ENCODE assay signal across 11 cellular contexts in the genomic region with DNA sequence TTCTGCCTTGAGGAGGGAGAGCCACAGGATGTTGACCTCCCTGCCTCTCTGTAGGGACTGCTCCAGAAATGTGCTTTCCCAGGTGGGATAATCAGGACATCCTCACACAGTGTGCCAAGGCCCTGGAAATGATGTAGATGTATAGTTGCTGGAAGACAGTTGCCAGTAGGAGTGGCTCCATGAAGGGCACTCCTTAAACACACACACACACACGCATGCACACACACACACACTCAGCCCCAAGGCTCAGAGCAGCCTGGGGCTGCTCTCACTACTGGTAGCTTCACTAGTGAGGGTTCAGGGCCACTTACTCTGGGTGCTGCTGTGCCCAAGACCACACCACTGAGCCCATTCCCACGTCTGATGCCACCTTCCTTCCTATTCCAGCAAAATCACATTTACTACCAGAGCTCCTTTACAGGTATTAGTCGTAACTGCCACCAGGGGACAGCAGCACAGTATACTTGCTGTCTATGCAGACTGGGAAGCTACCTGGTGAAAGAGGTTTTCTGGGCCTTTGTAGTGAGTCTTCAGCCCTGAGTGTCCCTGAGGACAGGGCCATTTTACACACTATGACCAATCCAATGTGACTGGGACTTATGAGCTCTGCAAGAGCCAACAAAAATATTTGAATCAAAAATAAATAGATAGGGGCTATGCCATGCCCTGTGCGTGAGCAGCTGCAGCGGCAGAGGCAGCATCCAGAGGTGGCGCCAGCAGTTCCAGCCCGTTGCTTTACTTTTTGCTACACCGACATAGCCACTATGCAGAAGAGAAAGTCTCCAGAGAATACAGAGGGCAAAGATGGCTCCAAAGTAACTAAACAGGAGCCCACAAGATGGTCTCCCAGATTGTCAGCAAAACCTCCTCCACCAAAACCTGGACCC. TPM values are rescaled to one million over a fixed set of nuclear protein-coding genes. Genes with fewer than 3 reads are reported as not detected.
DNase-seq lines count a peak whose midpoint lies in the region; ATAC-seq, FAIRE-seq and TF ChIP-seq lines count a peak whose summit lies in the region.
"Had no signal": no experiment of that assay in that cellular context is flagged by ENCODE, and none has a peak within 500 bp of the region (broad histone marks: within the 10 kb centered on the region; RNA-seq: fewer than 3 reads in every experiment).

No MANE protein-coding gene starts in this region.

- ATAC-seq in GM21367 (IDR thresholded peaks at IDR 0.05; ENCODE audit: unreplicated experiment): no peak
- no peak for ATAC-seq in HG03354 (IDR thresholded peaks at IDR 0.05; ENCODE audit: poor library complexity, severe bottlenecking, unreplicated experiment)

- POLR2A ChIA-PET in Caco-2 (lab: Charles Lee): interaction anchor here (0.6 to 1.0 kb wide), 2 partner anchors 59 to 255 kb away, joined by 3 to 9 read pairs; no protein-coding TSS in a partner anchor

- no peak overlapping the region for H2BK5ac ChIP-seq in neuronal stem cell (ENCODE audit: low read length)

- no peak overlapping the region for H3K18ac ChIP-seq in neuronal stem cell (ENCODE audit: low read length)

- no peaks in the 10 kb centered on the region for H3K9me1 ChIP-seq in keratinocyte (ENCODE audit: control insufficient read depth, extremely low read depth, insufficient read depth, low read length)

- H3K9me3 ChIP-seq in Caco-2: no peaks in the 10 kb centered on the region; the same call in 1 of the 2 replicates
- no peaks in the 10 kb centered on the region for H3K9me3 ChIP-seq in SU-DHL-6 (ENCODE audit: insufficient read depth, low read length)
- no peaks in the 10 kb centered on the region for H3K9me3 ChIP-seq in keratinocyte (ENCODE audit: control insufficient read depth, low read depth, low read length)
- H3K9me3 ChIP-seq in neuronal stem cell (replicated peaks in 1 of 2; ENCODE audit: control insufficient read depth in 2 of 2, insufficient read depth in 1 of 2, low read depth in 1 of 2, low read length in 2 of 2): peaks cover 0 to 18% of the 10 kb centered on the region in 2 donors

- H3K9me2 ChIP-seq in SU-DHL-6 (replicated peaks; ENCODE audit: insufficient read depth, low read length): no peaks in the 10 kb centered on the region

- H3K79me1 ChIP-seq in neuronal stem cell (ENCODE audit: low read depth, low read length): no peaks in the 10 kb centered on the region

- no peaks in the 10 kb centered on the region for H3K9me3 Mint-ChIP-seq in Caco-2 (ENCODE audit: unreplicated experiment)

- dilution Hi-C loops in keratinocyte (cut with MboI; ENCODE audit: extremely low pct_ligation_motif_present, low sequenced_read_pairs): no loop called here

- no peaks in the 10 kb centered on the region for H3K4me1 ChIP-seq in Caco-2
- peaks cover under 1% of the 10 kb centered on the region for H3K4me1 ChIP-seq in keratinocyte (ENCODE audit: control insufficient read depth, extremely low read depth, insufficient read depth, low read length)
- H3K4me1 ChIP-seq in neuronal stem cell (ENCODE audit: control insufficient read depth in 2 of 2, insufficient read depth in 1 of 2, low read depth in 1 of 2, low read length in 2 of 2): no peaks in the 10 kb centered on the region

- no peak overlapping the region for H3K4me3 ChIP-seq in Caco-2 (ENCODE audit: low read depth, low read length)
- H3K4me3 ChIP-seq in HL-60 (replicated peaks; ENCODE audit: insufficient read depth, low read length): no peak overlapping the region
- no peak overlapping the region for H3K4me3 ChIP-seq in SU-DHL-6 (ENCODE audit: insufficient read depth, low read length, poor library complexity, severe bottlenecking)
- no peak overlapping the region for H3K4me3 ChIP-seq in keratinocyte (ENCODE audit: control insufficient read depth in 2 of 3, extremely low read depth in 1 of 3, insufficient read depth in 2 of 3, low read depth in 1 of 3, low read length in 3 of 3)
- H3K4me3 ChIP-seq in neuronal stem cell (ENCODE audit: low read length in 2 of 2): no peak overlapping the region

- no peak overlapping the region for H3K14ac ChIP-seq in neuronal stem cell (ENCODE audit: low read length)

- TF ChIP-seq CTCF in Caco-2 (IDR thresholded peaks at IDR 0.05; ENCODE audit: insufficient read depth in 1 of 2, low read depth in 1 of 2, low read length in 1 of 2, severe bottlenecking in 1 of 2, unreplicated experiment in 1 of 2): peak; percentile 61 to 79
- peak; percentile 4 for TF ChIP-seq CTCF in HL-60 (IDR thresholded peaks at IDR 0.05; ENCODE audit: insufficient read depth, low read length)
- TF ChIP-seq CTCF in SU-DHL-6 (IDR thresholded peaks at IDR 0.05; ENCODE audit: insufficient read depth, low read length, poor library complexity, severe bottlenecking): peak; percentile 41
- peak; percentile 86 to 95 (median 87) for TF ChIP-seq CTCF in keratinocyte (optimal IDR thresholded peaks at IDR 0.05 in 1 of 3, IDR thresholded peaks at IDR 0.05 in 1 of 3, conservative IDR thresholded peaks at IDR 0.05 in 1 of 3; ENCODE audit: extremely low read depth in 1 of 3, insufficient read depth in 2 of 3, low read length in 3 of 3)

- H3F3A ChIP-seq in SU-DHL-6 (ENCODE audit: insufficient read depth): no peaks in the 10 kb centered on the region

- H3K9ac ChIP-seq in SU-DHL-6 (ENCODE audit: low read length) (no peak overlapping the region), keratinocyte (ENCODE audit: control insufficient read depth, extremely low read depth, insufficient read depth, low read length) (no peak overlapping the region), neuronal stem cell (ENCODE audit: low read depth, low read length, poor library complexity) (no peak overlapping the region)

- H4K8ac ChIP-seq in neuronal stem cell (ENCODE audit: low read depth, low read length): no peak overlapping the region

- H2BK12ac ChIP-seq in neuronal stem cell (ENCODE audit: low read length): no peak overlapping the region

- H3K4ac ChIP-seq in neuronal stem cell (ENCODE audit: low read length): no peak overlapping the region

- CTCF ChIA-PET in Caco-2 (lab: Charles Lee): interaction anchor here (0.6 to 3.2 kb wide), 13 partner anchors 10 to 224 kb away, joined by 3 to 118 read pairs (median 4); no protein-coding TSS in a partner anchor

- DNase-seq in Caco-2: peak; percentile 50 to 55
- DNase-seq in HL-60 (ENCODE audit: low read depth in 1 of 2, low spot score in 1 of 2): peak in 1 of 2 experiments; percentile 6
- no peak for DNase-seq in keratinocyte (ENCODE audit: low read depth, low spot score)
- DNase-seq in T1000 (lab: John Stamatoyannopoulos, UW): no peak
- DNase-seq in neuronal stem cell (ENCODE audit: low spot score): no peak
- DNase-seq: NCI-H187; stimulated activated CD4-positive, alpha-beta T cell treated with anti-CD3 and anti-CD28 coated beads, Interleukin-4, amount 100 ng/mL, for 4 hours had no signal

- no peak overlapping the region for H3K23ac ChIP-seq in neuronal stem cell (ENCODE audit: low read depth, low read length, poor library complexity)

- no peak overlapping the region for H3K4me3 Mint-ChIP-seq in Caco-2 (ENCODE audit: unreplicated experiment)
- H3K4me3 Mint-ChIP-seq: activated naive CD8-positive, alpha-beta T cell had no signal

- H4K20me1 ChIP-seq in SU-DHL-6 (ENCODE audit: low read depth, low read length): no peaks in the 10 kb centered on the region
- no peaks in the 10 kb centered on the region for H4K20me1 ChIP-seq in keratinocyte (ENCODE audit: control insufficient read depth, extremely low read depth, insufficient read depth, low read length)

- H3K27me3 Mint-ChIP-seq in Caco-2 (ENCODE audit: insufficient read depth, unreplicated experiment): peaks cover 11% of the 10 kb centered on the region

- H3K4me2 ChIP-seq in SU-DHL-6 (ENCODE audit: low read depth, low read length, poor library complexity, severe bottlenecking) (no peak overlapping the region), keratinocyte (ENCODE audit: control insufficient read depth, extremely low read depth, insufficient read depth, low read depth, low read length) (no peak overlapping the region), neuronal stem cell (ENCODE audit: insufficient read depth, low read length, poor library complexity, severe bottlenecking) (no peak overlapping the region)

- H2AK5ac ChIP-seq in neuronal stem cell (ENCODE audit: low read depth, low read length): no peak overlapping the region

- H3K79me2 ChIP-seq in SU-DHL-6 (ENCODE audit: insufficient read depth, low read length) (no peaks in the 10 kb centered on the region), keratinocyte (ENCODE audit: control insufficient read depth, insufficient read depth, low read length) (no peaks in the 10 kb centered on the region)

- no peaks in the 10 kb centered on the region for H3K4me1 Mint-ChIP-seq in Caco-2 (ENCODE audit: low read depth, unreplicated experiment)

- H3K36me3 ChIP-seq in Caco-2 (ENCODE audit: control insufficient read depth, insufficient read depth, low read length) (no peaks in the 10 kb centered on the region), SU-DHL-6 (ENCODE audit: low read length) (no peaks in the 10 kb centered on the region), keratinocyte (ENCODE audit: control insufficient read depth in 2 of 2, extremely low read depth in 1 of 2, insufficient read depth in 2 of 2, low read length in 2 of 2) (no peaks in the 10 kb centered on the region), neuronal stem cell (replicated peaks in 1 of 2; ENCODE audit: control insufficient read depth in 2 of 2, insufficient read depth in 2 of 2, low read length in 2 of 2) (no peaks in the 10 kb centered on the region)

- no peak overlapping the region for H4K91ac ChIP-seq in neuronal stem cell (ENCODE audit: low read depth, low read length, poor library complexity)

- H2BK15ac ChIP-seq in neuronal stem cell (ENCODE audit: low read length): no peak overlapping the region

- intact Hi-C loops in Caco-2 (cut with micrococcal nuclease; ENCODE audit: unreplicated experiment): loop anchor here (1.0 to 10.0 kb wide), 3 partner anchors 42 to 136 kb away; no protein-coding TSS in a partner anchor

- peak; percentile 80 for FAIRE-seq in keratinocyte (lab: Jason Lieb, UNC)

- H3K27me3 ChIP-seq in Caco-2 (replicated peaks; ENCODE audit: control insufficient read depth, insufficient read depth, low read length) (no peaks in the 10 kb centered on the region), HL-60 (ENCODE audit: insufficient read depth, poor library complexity, severe bottlenecking) (no peaks in the 10 kb centered on the region), SU-DHL-6 (ENCODE audit: low read length) (no peaks in the 10 kb centered on the region), keratinocyte (ENCODE audit: control insufficient read depth, extremely low read depth, insufficient read depth, low read length) (peaks cover 24% of the 10 kb centered on the region), neuronal stem cell (ENCODE audit: control insufficient read depth in 3 of 3, insufficient read depth in 3 of 3, low read depth in 1 of 3, low read length in 3 of 3) (no peaks in the 10 kb centered on the region)

- BruUV-seq in Caco-2 (replicated peaks; lab: Mats Ljungman, UMichigan): no TSS peak

- H3K27ac ChIP-seq in HL-60 (replicated peaks) (no peak overlapping the region), SU-DHL-6 (ENCODE audit: low read depth, low read length) (no peak overlapping the region), keratinocyte (ENCODE audit: control insufficient read depth, insufficient read depth, low read length) (no peak overlapping the region), neuronal stem cell (replicated peaks; ENCODE audit: low read length) (no peak overlapping the region)

- no peaks in the 10 kb centered on the region for H3K36me3 Mint-ChIP-seq in Caco-2 (ENCODE audit: insufficient read depth, unreplicated experiment)
- H3K36me3 Mint-ChIP-seq: activated naive CD8-positive, alpha-beta T cell had no signal

- no peak overlapping the region for H3K27ac Mint-ChIP-seq in Caco-2 (ENCODE audit: unreplicated experiment)
- H3K27ac Mint-ChIP-seq: activated naive CD8-positive, alpha-beta T cell had no signal

- H2AFZ ChIP-seq in SU-DHL-6 (ENCODE audit: low read depth, low read length, severe bottlenecking): no peak overlapping the region
- no peak overlapping the region for H2AFZ ChIP-seq in keratinocyte (ENCODE audit: control insufficient read depth, low read length)
- no peak overlapping the region for H2AFZ ChIP-seq in neuronal stem cell (ENCODE audit: low read length)

- WGBS in neuronal stem cell (ENCODE audit: extremely low coverage in 2 of 2, insufficient read length in 2 of 2, insufficient replicate concordance in 1 of 2), 2 donors: no CpG with 5 or more reads among the region's 8 CpGs

- H2BK120ac ChIP-seq in neuronal stem cell (ENCODE audit: low read depth, low read length): no peak overlapping the region

RNA-seq across cellular contexts. Expression of a gene that starts 15.0 kb away (rescaled TPM):
- not detected in 2 replicates for total RNA-seq in Caco-2 (2022)
- 0.04 to 0.05 TPM (median 0.05 TPM) in 3 replicates for polyA plus RNA-seq in keratinocyte
- 13.1 TPM for polyA plus RNA-seq in keratinocyte (2011; ENCODE audit: low read depth)
- polyA plus RNA-seq in keratinocyte (2011; cell fraction: cytosol; rRNA removed): 0.09 and 0.18 TPM in 2 replicates
- 0.95 and 1.2 TPM in 2 replicates for polyA plus RNA-seq in keratinocyte (2011; cell fraction: nucleus; rRNA removed)
- 0.13 and 4.6 TPM in 2 replicates for polyA plus RNA-seq in keratinocyte (2012; ENCODE audit: low replicate concordance)
- not detected in 3 replicates for polyA minus RNA-seq in keratinocyte
- polyA minus RNA-seq in keratinocyte (2011; cell fraction: cytosol; rRNA and poly(A)+ RNA removed): not detected
- 0.39 and 0.74 TPM in 2 replicates for polyA minus RNA-seq in keratinocyte (2011; cell fraction: nucleus; rRNA and poly(A)+ RNA removed)
- polyA plus RNA-seq in neuronal stem cell (2013, experiment 1 of 2): not detected
- polyA plus RNA-seq in neuronal stem cell (2013, experiment 2 of 2): not detected

RNA-seq across cellular contexts. Expression of a gene that starts 39.2 kb away (rescaled TPM):
- total RNA-seq in Caco-2 (2022): not detected in 2 replicates
- 0.15 to 0.98 TPM (median 0.41 TPM) in 3 replicates for polyA plus RNA-seq in keratinocyte
- polyA plus RNA-seq in keratinocyte (2011; ENCODE audit: low read depth): 156 TPM
- 0.05 and 0.34 TPM in 2 replicates for polyA plus RNA-seq in keratinocyte (2011; cell fraction: cytosol; rRNA removed)
- polyA plus RNA-seq in keratinocyte (2011; cell fraction: nucleus; rRNA removed): 1.0 and 2.8 TPM in 2 replicates
- polyA plus RNA-seq in keratinocyte (2012; ENCODE audit: low replicate concordance): 0.29 and 106 TPM in 2 replicates
- polyA minus RNA-seq in keratinocyte: 0.73 to 4.8 TPM (median 1.2 TPM) in 3 replicates
- polyA minus RNA-seq in keratinocyte (2011; cell fraction: cytosol; rRNA and poly(A)+ RNA removed): 0.19 TPM
- polyA minus RNA-seq in keratinocyte (2011; cell fraction: nucleus; rRNA and poly(A)+ RNA removed): 3.7 and 6.6 TPM in 2 replicates
- not detected for polyA plus RNA-seq in neuronal stem cell (2013, experiment 1 of 2)
- polyA plus RNA-seq in neuronal stem cell (2013, experiment 2 of 2): not detected

Comparison
In these comparisons a context has a peak if more than half of its experiments do, and no peak if none do; other contexts are left out.
1. DNase-seq: peak in Caco-2 (2 of 2); none in keratinocyte (single experiment), T1000 (single experiment) and neuronal stem cell (single experiment).
2. CTCF ChIP-seq: peak in every context shown above with its lines; median percentile 87 in keratinocyte; 70 in Caco-2; 41 in SU-DHL-6; 4 in HL-60.